Comparison of ENCODE assay signal across 20 cellular contexts in genomic region chr5:97134634-97135033, GRCh38. TPM values are rescaled to one million over a fixed set of nuclear protein-coding genes. Genes with fewer than 3 reads are reported as not detected.
"Had no signal": no experiment of that assay in that cellular context is flagged by ENCODE, and none has a peak within 500 bp of the region (broad histone marks: within the 10 kb centered on the region; RNA-seq: fewer than 3 reads in every experiment).

No MANE protein-coding gene starts in this region.

- H3K27me3 ChIP-seq: gastroesophageal sphincter had no signal

- FAIRE-seq: astrocyte, islet of Langerhans had no signal

- H3K36me3 ChIP-seq: gastroesophageal sphincter had no signal

- H3K4me1 ChIP-seq: gastroesophageal sphincter had no signal

- DNase-seq: activated CD4-positive, alpha-beta T cell treated with anti-CD3 and anti-CD28 coated beads for 4 hours; activated CD8-positive, alpha-beta memory T cell treated with anti-CD3 and anti-CD28 coated beads, Interleukin-2, amount 50 U/mL, for 4 hours; activated CD8-positive, alpha-beta T cell treated with anti-CD3 and anti-CD28 coated beads for 36 hours; activated naive CD8-positive, alpha-beta T cell treated with anti-CD3 and anti-CD28 coated beads, Interleukin-2, amount 50 U/mL, for 24 hours; activated T-cell treated with anti-CD3 and anti-CD28 coated beads, Interleukin-2, amount 50 U/mL, for 72 hours; central memory CD4-positive, alpha-beta T cell; cortex of kidney; effector memory CD4-positive, alpha-beta T cell; natural killer cell; stimulated activated CD4-positive, alpha-beta T cell treated with anti-CD3 and anti-CD28 coated beads, Interleukin-2, amount 100 ng/mL, for 48 hours; stimulated activated naive CD8-positive, alpha-beta T cell treated with anti-CD3 and anti-CD28 coated beads, Interleukin-15, Interleukin-2, amounts not matched to agents 100 U/mL and 50 U/mL, for 24 hours; T-helper 1 cell had no signal

- ATAC-seq: activated CD8-positive, alpha-beta T cell treated with anti-CD3 and anti-CD28 coated beads for 36 hours; activated naive CD8-positive, alpha-beta T cell treated with anti-CD3 and anti-CD28 coated beads, Interleukin-2, amount 50 U/mL, for 24 hours; gastroesophageal sphincter; natural killer cell; stimulated activated naive CD8-positive, alpha-beta T cell treated with anti-CD3 and anti-CD28 coated beads, Interleukin-15, Interleukin-2, amounts not matched to agents 100 U/mL and 50 U/mL, for 24 hours had no signal

- H3K9me3 ChIP-seq: gastroesophageal sphincter had no signal

- H3K27ac ChIP-seq: epithelial cell of prostate, gastroesophageal sphincter, VCaP had no signal

- H3K4me3 ChIP-seq: gastroesophageal sphincter had no signal

RNA-seq across cellular contexts. Expression of gene LIX1, which starts 7.8 kb away (rescaled TPM):
- total RNA-seq: activated CD8-positive, alpha-beta T cell treated with anti-CD3 and anti-CD28 coated beads for 36 hours; activated T-cell treated with anti-CD3 and anti-CD28 coated beads, Interleukin-2, amount 50 U/mL, for 72 hours; lung microvascular endothelial cell; natural killer cell; osteoblast; pulmonary artery endothelial cell had no signal
